ENCODE assay signal across 32 cellular contexts in the genomic region with DNA sequence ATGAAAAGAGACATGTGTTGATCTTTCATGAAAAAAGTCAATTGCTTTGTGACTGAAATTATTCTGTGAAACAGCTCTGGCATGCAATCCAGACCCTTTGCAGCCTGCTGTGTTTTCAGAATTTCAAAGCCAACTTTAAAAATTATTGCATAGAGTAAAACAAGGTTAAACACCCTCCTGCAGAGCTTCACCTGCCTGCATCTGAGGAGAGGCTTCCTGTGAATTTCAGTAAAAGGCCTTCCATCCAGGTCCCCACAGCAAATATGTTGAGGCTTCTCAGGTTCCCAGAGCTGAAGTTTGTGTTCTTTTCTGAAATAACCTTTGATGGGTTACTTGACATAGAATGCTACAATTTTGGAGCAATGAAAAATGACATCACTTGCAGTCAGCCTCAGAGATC. TPM values are rescaled to one million over a fixed set of nuclear protein-coding genes. Genes with fewer than 3 reads are reported as not detected.
"Had no signal": no experiment of that assay in that cellular context is flagged by ENCODE, and none has a peak within 500 bp of the region (broad histone marks: within the 10 kb centered on the region; RNA-seq: fewer than 3 reads in every experiment).

No MANE protein-coding gene starts in this region.

- ATAC-seq: activated CD8-positive, alpha-beta memory T cell treated with anti-CD3 and anti-CD28 coated beads, Interleukin-2, amount 10 ng/mL, durations not matched to agents 7 days and 5 days; activated T-cell treated with anti-CD3 and anti-CD28 coated beads, Interleukin-2, amount 50 U/mL, for 72 hours; activated T-helper 17 cell treated with anti-CD3 and anti-CD28 coated beads, Interleukin-2, amount 50 U/mL, for 72 hours; PC-3 had no signal

- H3K27ac ChIP-seq: brain microvascular endothelial cell, KMS-11, Peyer's patch, SJSA1 had no signal

- H3K4me1 ChIP-seq: Peyer's patch, SJSA1 had no signal

- DNase-seq: activated CD4-positive, alpha-beta memory T cell treated with anti-CD3 and anti-CD28 coated beads, Interleukin-2, amount 10 ng/mL, durations not matched to agents 7 days and 5 days; activated CD4-positive, alpha-beta T cell treated with anti-CD3 and anti-CD28 coated beads for 1 hour; activated CD4-positive, alpha-beta T cell treated with anti-CD3 and anti-CD28 coated beads for 48 hours; activated CD8-positive, alpha-beta memory T cell treated with anti-CD3 and anti-CD28 coated beads for 24 hours; activated CD8-positive, alpha-beta memory T cell treated with anti-CD3 and anti-CD28 coated beads, Interleukin-2, amount 10 ng/mL, durations not matched to agents 7 days and 5 days; activated CD8-positive, alpha-beta memory T cell treated with anti-CD3 and anti-CD28 coated beads, Interleukin-2, amount 50 U/mL, for 48 hours; activated effector memory CD4-positive, alpha-beta T cell treated with anti-CD3 and anti-CD28 coated beads, Interleukin-2, amount 50 U/mL, for 16 hours; activated naive CD4-positive, alpha-beta T cell; activated naive CD4-positive, alpha-beta T cell treated with anti-CD3 and anti-CD28 coated beads, Interleukin-2, amount 50 U/mL, for 16 hours; activated naive CD8-positive, alpha-beta T cell treated with anti-CD3 and anti-CD28 coated beads for 36 hours; activated T-cell treated with anti-CD3 and anti-CD28 coated beads, Interleukin-2, amount 50 U/mL, for 72 hours; amniotic stem cell; aorta; brain microvascular endothelial cell; central memory CD4-positive, alpha-beta T cell; MM.1S; NCI-H1092 treated with DMSO at 0.1 percent for 48 hours; NCI-H187 treated with DMSO at 0.1 percent for 48 hours; NCI-H446; NCI-H510A treated with DMSO at 0.1 percent for 48 hours; NCI-H526 treated with DMSO at 0.1 percent for 48 hours; NCI-H82; NK-92 treated with Interleukin-12 subunit alpha and Interleukin-12 subunit beta, amount 100 ng/mL, for 24 hours; PC-3; Peyer's patch; RPMI8226; SHP77 treated with DMSO at 0.1 percent for 48 hours; SK-N-SH had no signal

- H3K36me3 ChIP-seq: brain microvascular endothelial cell, Peyer's patch, SJSA1 had no signal

- H3K4me3 ChIP-seq: Peyer's patch, SJSA1 had no signal

- H3K27me3 ChIP-seq: brain microvascular endothelial cell, Peyer's patch, SJSA1 had no signal

- H3K9me3 ChIP-seq: Peyer's patch, SJSA1, SK-N-SH had no signal

RNA-seq across cellular contexts. Expression of a gene that starts 4.1 kb away (rescaled TPM):
- total RNA-seq: activated CD4-positive, alpha-beta memory T cell treated with anti-CD3 and anti-CD28 coated beads, Interleukin-2, amount 10 ng/mL, durations not matched to agents 7 days and 5 days; activated CD8-positive, alpha-beta memory T cell treated with anti-CD3 and anti-CD28 coated beads, Interleukin-2, amount 10 ng/mL, durations not matched to agents 7 days and 5 days; activated naive CD8-positive, alpha-beta T cell treated with anti-CD3 and anti-CD28 coated beads for 36 hours; activated T-cell treated with anti-CD3 and anti-CD28 coated beads, Interleukin-2, amount 50 U/mL, for 72 hours; activated T-helper 17 cell treated with anti-CD3 and anti-CD28 coated beads, Interleukin-2, amount 50 U/mL, for 72 hours; chondrocyte; Peyer's patch; SJSA1 had no signal
